10 cellular contexts compared by ENCODE assay signal in genomic region chr17:40093580-40094201, GRCh38. TPM values are rescaled to one million over a fixed set of nuclear protein-coding genes. Genes with fewer than 3 reads are reported as not detected.
DNase-seq lines count a peak whose midpoint lies in the region; TF ChIP-seq lines count a peak whose summit lies in the region.
"Had no signal": no experiment of that assay in that cellular context is flagged by ENCODE, and none has a peak within 500 bp of the region (broad histone marks: within the 10 kb centered on the region; RNA-seq: fewer than 3 reads in every experiment).

No MANE protein-coding gene starts in this region.

- DNase-seq in GM23248 (peak; percentile 60), colonic mucosa (no peak), glomerular visceral epithelial cell (ENCODE audit: extremely low spot score) (no peak), HCEC 1CT (no peak), NCI-H748 (lab: John Stamatoyannopoulos, UW; ENCODE audit: unreplicated experiment) (no peak)
- DNase-seq: activated gamma-delta T cell; NCI-H146; stimulated activated CD4-positive, alpha-beta T cell treated with anti-CD3 and anti-CD28 coated beads, Interleukin-12 subunit alpha, Interleukin-12 subunit beta, amount 100 ng/mL, for 4 hours had no signal

- H3K36me3 ChIP-seq in GM23248 (ENCODE audit: low read depth) (peaks cover 14% of the 10 kb centered on the region), colonic mucosa (peaks cover 21% of the 10 kb centered on the region), neutrophil (peaks cover 54% of the 10 kb centered on the region)

- intact Hi-C loops in colonic mucosa (cut with DNase I) = no loop called here

- in situ Hi-C loops in GM23248 (cut with MboI) = no loop called here

- H3K27ac ChIP-seq in GM23248 (peak overlapping the region; percentile 15), colonic mucosa (peak overlapping the region; percentile 32), neutrophil (peak overlapping the region; percentile 97)
- H3K27ac ChIP-seq: hepatocyte had no signal

- peaks cover 14% of the 10 kb centered on the region for H3F3A ChIP-seq in GM23248 (ENCODE audit: insufficient read depth)

- H2AFZ ChIP-seq in GM23248 = no peak overlapping the region
- H2AFZ ChIP-seq: hepatocyte had no signal

- H3K79me2 ChIP-seq in GM23248 (ENCODE audit: insufficient read depth) = peaks cover 20% of the 10 kb centered on the region
- H3K79me2 ChIP-seq: hepatocyte had no signal

- 71 to 73% methylated on average over 16 of the region's 16 CpGs for WGBS in GM23248 (ENCODE audit: low coverage in 1 of 2, low lambda C conversion rate in 2 of 2, missing lambda C conversion rate in 2 of 2), 2 experiments

- H3K4me2 ChIP-seq in GM23248 (ENCODE audit: unreplicated experiment) = peak overlapping the region; percentile 3
- H3K4me2 ChIP-seq: hepatocyte had no signal

- no peaks in the 10 kb centered on the region for H4K20me1 ChIP-seq in GM23248 (ENCODE audit: insufficient read depth)

- TF ChIP-seq CTCF in colonic mucosa (IDR thresholded peaks at IDR 0.05) (no peak), neutrophil (IDR thresholded peaks at IDR 0.05) (no peak)

- H3K9me3 ChIP-seq in GM23248 (ENCODE audit: low read depth) (no peaks in the 10 kb centered on the region), colonic mucosa (no peaks in the 10 kb centered on the region), neutrophil (no peaks in the 10 kb centered on the region)

- H3K9ac ChIP-seq in GM23248 = peak overlapping the region; percentile 20
- peak overlapping the region in 1 of 2 donors; percentile 32 for H3K9ac ChIP-seq in colonic mucosa (ENCODE audit: low read depth in 2 of 2, low read length in 2 of 2)

- no peaks in the 10 kb centered on the region for H3K9me2 ChIP-seq in GM23248 (ENCODE audit: insufficient read depth)

- H3K4me3 ChIP-seq in GM23248 (no peak overlapping the region), colonic mucosa (no peak overlapping the region), neutrophil (ENCODE audit: low read depth in 1 of 2, low read length in 1 of 2) (no peak overlapping the region)
- H3K4me3 ChIP-seq: hepatocyte had no signal

- H3K4me1 ChIP-seq in GM23248 (ENCODE audit: insufficient read depth) = peaks cover 41% of the 10 kb centered on the region
- peaks cover 28% of the 10 kb centered on the region for H3K4me1 ChIP-seq in colonic mucosa
- peaks cover 40 to 46% of the 10 kb centered on the region in 2 experiments for H3K4me1 ChIP-seq in neutrophil (ENCODE audit: control insufficient read depth in 1 of 2, insufficient read depth in 1 of 2, low read depth in 1 of 2, low read length in 1 of 2)

- no peaks in the 10 kb centered on the region for H3K27me3 ChIP-seq in GM23248 (replicated peaks; ENCODE audit: insufficient read depth)
- H3K27me3 ChIP-seq in colonic mucosa = no peaks in the 10 kb centered on the region
- no peaks in the 10 kb centered on the region for H3K27me3 ChIP-seq in neutrophil
- H3K27me3 ChIP-seq: hepatocyte had no signal

RNA-seq across cellular contexts. Expression of gene NR1D1, which starts 6.7 kb away (rescaled TPM):
- total RNA-seq in GM23248 (2014; rRNA removed; shearing (Covaris generic)) = 0.76 and 2.4 TPM in 2 replicates
- 4.6 and 5.4 TPM in 2 replicates for polyA plus RNA-seq in GM23248 (2016; fragmentation: Nextera tagmentation; extraction: Ambion mirVana)
- total RNA-seq in colonic mucosa = 10 to 100 TPM in 1 of 2 donors, 1 to 10 TPM in 1; 4.8 to 18.8 TPM

RNA-seq across cellular contexts. Expression of gene MSL1, which starts 28.1 kb away (rescaled TPM):
- 45.3 and 76.1 TPM in 2 replicates for total RNA-seq in GM23248 (2014; rRNA removed; shearing (Covaris generic))
- polyA plus RNA-seq in GM23248 (2016; fragmentation: Nextera tagmentation; extraction: Ambion mirVana) = 8.9 and 9.0 TPM in 2 replicates
- total RNA-seq in colonic mucosa = 10 to 100 TPM; 77.0 to 81.0 TPM

RNA-seq across cellular contexts. Expression of gene THRA, which starts 30.9 kb away (rescaled TPM):
- 33.3 and 36.2 TPM in 2 replicates for total RNA-seq in GM23248 (2014; rRNA removed; shearing (Covaris generic))
- polyA plus RNA-seq in GM23248 (2016; fragmentation: Nextera tagmentation; extraction: Ambion mirVana) = 15.8 and 16.4 TPM in 2 replicates
- total RNA-seq in colonic mucosa = 10 to 100 TPM; 40.3 to 44.5 TPM

RNA-seq across cellular contexts. Expression of gene MED24, which starts 39.5 kb away (rescaled TPM):
- 35.3 and 37.3 TPM in 2 replicates for total RNA-seq in GM23248 (2014; rRNA removed; shearing (Covaris generic))
- polyA plus RNA-seq in GM23248 (2016; fragmentation: Nextera tagmentation; extraction: Ambion mirVana) = 33.6 and 35.2 TPM in 2 replicates
- total RNA-seq in colonic mucosa = 100 to 1,000 TPM in 1 of 2 donors, 10 to 100 TPM in 1; 80.1 to 111 TPM

RNA-seq across cellular contexts. Expression of gene CASC3, which starts 46.6 kb away (rescaled TPM):
- 28.7 and 49.3 TPM in 2 replicates for total RNA-seq in GM23248 (2014; rRNA removed; shearing (Covaris generic))
- polyA plus RNA-seq in GM23248 (2016; fragmentation: Nextera tagmentation; extraction: Ambion mirVana) = 37.1 and 39.1 TPM in 2 replicates
- total RNA-seq in colonic mucosa = 10 to 100 TPM; 53.8 to 55.3 TPM

Comparison
In these comparisons a context has a peak if more than half of its experiments do, and no peak if none do; other contexts are left out.
1. H3K27ac ChIP-seq: peak in every context shown above with its lines; median percentile 97 in neutrophil; 32 in colonic mucosa; 15 in GM23248.